In genomic region chr11:92643827-92644226, GRCh38 we compare ENCODE assay signal across 21 cellular contexts.
A peak's percentile ranks its signal among the peaks of the same experiment; 100 is the strongest.
DNase-seq lines count a peak whose midpoint lies in the region; ATAC-seq, FAIRE-seq and TF ChIP-seq lines count a peak whose summit lies in the region.
"Had no signal": no experiment of that assay in that cellular context is flagged by ENCODE, and none has a peak within 500 bp of the region (broad histone marks: within the 10 kb centered on the region; RNA-seq: fewer than 3 reads in every experiment).

No MANE protein-coding gene starts in this region.

- no peak overlapping the region for H3K4me2 ChIP-seq in HepG2 (ENCODE audit: low read depth, low read length)
- H3K4me2 ChIP-seq: BLaER1 treated with 17β-estradiol and CSF1 and Interleukin-3, amounts not matched to agents 10 nM and 100 nM had no signal

- no peak for TF ChIP-seq CTCF in HepG2 (CRISPR knock-in tag; IDR thresholded peaks at IDR 0.05)
- no peak for TF ChIP-seq CTCF in right lobe of liver (IDR thresholded peaks at IDR 0.05)
- TF ChIP-seq CTCF in LNCaP clone FGC (IDR thresholded peaks at IDR 0.05; ENCODE audit: control insufficient read depth, extremely low read depth, insufficient read depth) = no peak
- no peak for TF ChIP-seq CTCF in VCaP (conservative IDR thresholded peaks at IDR 0.05)

- no peak for FAIRE-seq in HepG2 (lab: Jason Lieb, UNC)
- FAIRE-seq: D721Med, G401.6, GM12891 had no signal

- TF ChIP-seq EP300 in HepG2 (IDR thresholded peaks at IDR 0.05; ENCODE audit: low read depth in 2 of 2, low read length in 2 of 2) (no peak), HepG2 (CRISPR knock-in tag; IDR thresholded peaks at IDR 0.05; ENCODE audit: borderline replicate concordance) (no peak)

- CTCF ChIA-PET in HepG2 (lab: Yijun Ruan, JAX; ENCODE audit: low intra/inter-chr PET ratio, low total read pairs) = no interaction called here

- H3K4me3 ChIP-seq in HepG2 (replicated peaks in 1 of 3; ENCODE audit: insufficient read depth in 1 of 3, low read depth in 2 of 3, low read length in 3 of 3) (no peak overlapping the region), right lobe of liver (no peak overlapping the region), LNCaP clone FGC (ENCODE audit: low read depth, low read length) (no peak overlapping the region)
- H3K4me3 ChIP-seq: BLaER1 treated with 17β-estradiol and CSF1 and Interleukin-3, amounts not matched to agents 10 nM and 100 nM had no signal

- POLR2A ChIA-PET in HepG2 (lab: Yijun Ruan, JAX) = no interaction called here

- H3K27me3 ChIP-seq in HepG2 (ENCODE audit: control insufficient read depth in 1 of 2, insufficient read depth in 2 of 2, low read length in 2 of 2) = no peaks in the 10 kb centered on the region
- H3K27me3 ChIP-seq in right lobe of liver = no peaks in the 10 kb centered on the region
- H3K27me3 ChIP-seq: BLaER1 treated with 17β-estradiol and CSF1 and Interleukin-3, amounts not matched to agents 10 nM and 100 nM had no signal

- H3K9me3 ChIP-seq in HepG2 (ENCODE audit: low read length) (no peaks in the 10 kb centered on the region), right lobe of liver (no peaks in the 10 kb centered on the region)
- H3K9me3 ChIP-seq: BLaER1 treated with 17β-estradiol and CSF1 and Interleukin-3, amounts not matched to agents 10 nM and 100 nM; Caco-2 had no signal

- no peaks in the 10 kb centered on the region for H4K20me1 ChIP-seq in HepG2 (ENCODE audit: insufficient read depth, low read length)
- H4K20me1 ChIP-seq: BLaER1 treated with 17β-estradiol and CSF1 and Interleukin-3, amounts not matched to agents 10 nM and 100 nM had no signal

- no peaks in the 10 kb centered on the region for H3K4me1 ChIP-seq in HepG2 (ENCODE audit: insufficient read depth, low read length)
- no peaks in the 10 kb centered on the region for H3K4me1 ChIP-seq in right lobe of liver
- H3K4me1 ChIP-seq: BLaER1 treated with 17β-estradiol and CSF1 and Interleukin-3, amounts not matched to agents 10 nM and 100 nM; Caco-2 had no signal

- in situ Hi-C loops in HepG2 (cut with HindIII; ENCODE audit: extremely low pct_ligation_motif_present, low pct_unique_long_range_greater_than_20kb) = no loop called here

- H3K27ac ChIP-seq in HepG2 (ENCODE audit: extremely low read length, insufficient read depth, low read length) (no peak overlapping the region), right lobe of liver (no peak overlapping the region), VCaP (peak overlapping the region; percentile 52)
- H3K27ac ChIP-seq: 22Rv1; BLaER1 treated with 17β-estradiol and CSF1 and Interleukin-3, amounts not matched to agents 10 nM and 100 nM; C4-2B had no signal

- peak; percentile 5 for DNase-seq in NCI-H748 (lab: John Stamatoyannopoulos, UW; ENCODE audit: unreplicated experiment)
- no peak for DNase-seq in NCI-H748 treated with DMSO at 0.1 percent for 48 hours (lab: John Stamatoyannopoulos, UW)
- DNase-seq in HepG2 (ENCODE audit: low spot score) = no peak
- DNase-seq in right lobe of liver = no peak
- DNase-seq in LNCaP clone FGC (ENCODE audit: low read depth) = peak; percentile 21
- DNase-seq in foreskin melanocyte = no peak
- no peak for DNase-seq in SKM-1 treated with dmso at 0.1 percent for 144 hours (lab: John Stamatoyannopoulos, UW; ENCODE audit: unreplicated experiment)
- DNase-seq: AML-193; Caco-2; Calu3; CD4-positive, alpha-beta T cell; CD8-positive, alpha-beta T cell; DMS79 treated with DMSO at 0.1 percent for 48 hours; GF-D8 had no signal

- no TSS peak for BruUV-seq in HepG2 (replicated peaks; lab: Mats Ljungman, UMichigan)

- H2AFZ ChIP-seq in HepG2 (ENCODE audit: low read length) = no peak overlapping the region

- TF ChIP-seq POLR2A in HepG2 (IDR thresholded peaks at IDR 0.05; ENCODE audit: insufficient read depth in 1 of 2, low read depth in 2 of 2, low read length in 2 of 2) (no peak), right lobe of liver (IDR thresholded peaks at IDR 0.05) (no peak)

- no peaks in the 10 kb centered on the region for H3K36me3 ChIP-seq in HepG2 (replicated peaks in 1 of 2; ENCODE audit: control insufficient read depth in 1 of 2, insufficient read depth in 2 of 2, low read length in 2 of 2)
- no peaks in the 10 kb centered on the region for H3K36me3 ChIP-seq in right lobe of liver
- H3K36me3 ChIP-seq: BLaER1 treated with 17β-estradiol and CSF1 and Interleukin-3, amounts not matched to agents 10 nM and 100 nM had no signal

- WGBS in HepG2 (ENCODE audit: low lambda C conversion rate) = no CpG with 5 or more reads among the region's 2 CpGs
- 38% methylated on average over 1 of the region's 2 CpGs for WGBS in right lobe of liver (ENCODE audit: insufficient coverage, low coverage, low lambda C conversion rate, missing lambda C conversion rate)

- ATAC-seq in HepG2 (no peak), right lobe of liver (no peak)
- ATAC-seq: CD8-positive, alpha-beta T cell had no signal

- no peaks in the 10 kb centered on the region for H3K79me2 ChIP-seq in HepG2 (ENCODE audit: insufficient read depth, low read length)

- no peak overlapping the region for H3K9ac ChIP-seq in HepG2 (ENCODE audit: insufficient read depth, low read depth, low read length)
- H3K9ac ChIP-seq: BLaER1 treated with 17β-estradiol and CSF1 and Interleukin-3, amounts not matched to agents 10 nM and 100 nM had no signal

- intact Hi-C loops in HepG2 (cut with micrococcal nuclease; ENCODE audit: unreplicated experiment) = no loop called here
- intact Hi-C loops in right lobe of liver (cut with DNase I) = no loop called here

- no peak for TF ChIP-seq RAD21 in HepG2 (CRISPR knock-in tag; IDR thresholded peaks at IDR 0.05)

TF ChIP-seq in HepG2, 621 proteins besides CTCF, POLR2A, EP300 and RAD21:
- TF ChIP-seq MAFF (IDR thresholded peaks at IDR 0.05; ENCODE audit: low read depth, low read length) (peak; percentile 73), MAFK (conservative IDR thresholded peaks at IDR 0.05 in 1 of 2, IDR thresholded peaks at IDR 0.05 in 1 of 2; ENCODE audit: low read length in 2 of 2) (peak; percentile 47 to 79; a peak in 3 of 4 replicates), DMTF1 (CRISPR knock-in tag; IDR thresholded peaks at IDR 0.05) (no peak)

Comparison
In these comparisons a context has a peak if more than half of its experiments do, and no peak if none do; other contexts are left out.
1. DNase-seq: peak in NCI-H748 (single experiment) and LNCaP clone FGC (single experiment); none in NCI-H748 treated with DMSO at 0.1 percent for 48 hours (single experiment), HepG2 (single experiment), right lobe of liver (0 of 3), foreskin melanocyte (single experiment) and SKM-1 treated with dmso at 0.1 percent for 144 hours (single experiment).